Comparison of ENCODE assay signal across 39 cellular contexts in genomic region chr1:75932304-75932703, GRCh38. TPM values are rescaled to one million over a fixed set of nuclear protein-coding genes. Genes with fewer than 3 reads are reported as not detected.
"Had no signal": no experiment of that assay in that cellular context is flagged by ENCODE, and none has a peak within 500 bp of the region (broad histone marks: within the 10 kb centered on the region; RNA-seq: fewer than 3 reads in every experiment).

TSS of gene ASB17 (minus strand) at chr1:75932404. CDS start at chr1:75932291, 113 bp downstream.

- DNase-seq: Karpas-422, Kasumi-1, MG63, MM.1S, MV-4-11, NCI-H1048, NCI-H1092, NCI-H1092 treated with DMSO at 0.1 percent for 48 hours, NCI-H1105, NCI-H1105 treated with DMSO at 0.1 percent for 48 hours, NCI-H1417, NCI-H1417 treated with DMSO at 0.1 percent for 48 hours, NCI-H1436, NCI-H1436 treated with DMSO at 0.1 percent for 48 hours, NCI-H146, NCI-H1694, NCI-H1694 treated with DMSO at 0.1 percent for 48 hours, NCI-H187, NCI-H187 treated with DMSO at 0.1 percent for 48 hours, NCI-H1930, NCI-H2029, NCI-H2029 treated with DMSO at 0.1 percent for 48 hours, NCI-H2081, NCI-H2081 treated with DMSO at 0.1 percent for 48 hours, NCI-H2107, NCI-H2171, NCI-H2171 treated with DMSO at 0.1 percent for 48 hours, NCI-H2227 treated with DMSO at 0.1 percent for 48 hours, NCI-H226, NCI-H345, NCI-H446, NCI-H446 treated with DMSO at 0.1 percent for 48 hours, NCI-H510A, NCI-H510A treated with DMSO at 0.1 percent for 48 hours had no signal

- H3K36me3 ChIP-seq: MG63 had no signal

- H3K4me2 ChIP-seq: KMS-11 had no signal

- H3K4me3 ChIP-seq: MG63 had no signal

- H3K9me3 ChIP-seq: MG63 had no signal

- H3K27ac ChIP-seq: KMS-11 had no signal

RNA-seq across cellular contexts. Expression of gene ASB17, which starts in this region (rescaled TPM):
- total RNA-seq: LHCN-M2, M059J, MCF 10A, NCI-H460 had no signal
